Comparison of ENCODE assay signal across 2 cellular contexts in genomic region chr19:1525343-1525742, GRCh38.
TF ChIP-seq lines count a peak whose summit lies in the region.

No MANE protein-coding gene starts in this region.

TF ChIP-seq in A549, 52 proteins besides CTCF, POLR2A, EP300 and RAD21:
- TF ChIP-seq BHLHE40 (IDR thresholded peaks at IDR 0.05; ENCODE audit: low read depth, low read length) (no peak), ZFP36 (IDR thresholded peaks at IDR 0.05; ENCODE audit: borderline replicate concordance, partially characterized antibody) (no peak), FOSL2 (IDR thresholded peaks at IDR 0.05) (no peak), FOSL2 (CRISPR knock-in tag; IDR thresholded peaks at IDR 0.05) (no peak), RCOR1 (IDR thresholded peaks at IDR 0.05; ENCODE audit: low read depth, low read length) (no peak), POLR2AphosphoS2 (conservative IDR thresholded peaks at IDR 0.05; ENCODE audit: low read length) (no peak), FOXS1 (CRISPR knock-in tag; IDR thresholded peaks at IDR 0.05) (no peak), NPAS2 (CRISPR knock-in tag; IDR thresholded peaks at IDR 0.05; ENCODE audit: borderline replicate concordance) (no peak), PBX3 (IDR thresholded peaks at IDR 0.05) (no peak), CHD2 (IDR thresholded peaks at IDR 0.05; ENCODE audit: low read length, partially characterized antibody) (no peak), RFX5 (IDR thresholded peaks at IDR 0.05) (no peak)

TF ChIP-seq in K562, 482 proteins besides CTCF, POLR2A, EP300 and RAD21:
- TF ChIP-seq SAFB (IDR thresholded peaks at IDR 0.05; ENCODE audit: borderline replicate concordance, low read depth, low read length) (0 out of 2 replicates have a peak, but pooled peaks have one; percentile 26), ZNF239 (CRISPR knock-in tag; IDR thresholded peaks at IDR 0.05) (no peak), HNRNPL (IDR thresholded peaks at IDR 0.05; ENCODE audit: low read depth, low read length) (peak; percentile 50; the same call in 1 of the 2 replicates)
